ENCODE assay signal across 8 cellular contexts in the genomic region with DNA sequence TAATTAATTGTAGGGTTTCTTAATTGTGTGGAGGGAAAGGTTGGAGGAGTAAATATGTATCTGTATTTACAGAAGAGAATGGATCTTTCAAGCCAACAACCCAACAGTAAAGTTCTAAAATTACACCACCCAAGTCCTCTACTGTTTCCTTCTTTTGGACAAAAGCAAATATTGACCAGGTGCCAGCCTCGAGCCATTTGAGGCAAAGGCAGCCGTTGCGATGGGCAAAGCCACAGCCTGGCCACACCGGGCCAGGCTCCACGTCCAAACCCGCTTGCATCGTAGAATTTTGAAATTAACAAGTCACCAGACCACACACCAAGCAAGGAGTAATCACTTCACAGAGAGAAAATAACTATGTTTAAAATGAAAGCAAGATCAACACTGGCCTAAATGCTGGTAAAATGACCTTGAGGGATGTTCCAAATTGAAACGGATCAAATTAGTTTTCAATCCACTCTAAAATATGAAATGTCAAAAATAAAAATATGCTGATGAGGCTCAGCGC.
DNase-seq lines count a peak whose midpoint lies in the region; ATAC-seq and TF ChIP-seq lines count a peak whose summit lies in the region.
"Not testable (repeated sequence)": the region's sequence is repeated elsewhere in the genome, so short reads cannot be mapped to it uniquely, and the experiment has no call there.

No MANE protein-coding gene starts in this region.

- ATAC-seq in GM18502 (IDR thresholded peaks at IDR 0.05; ENCODE audit: poor library complexity, unreplicated experiment) (peak; percentile 11), GM21717 (IDR thresholded peaks at IDR 0.05; ENCODE audit: unreplicated experiment) (peak; percentile 20), HG02938 (IDR thresholded peaks at IDR 0.05; ENCODE audit: unreplicated experiment) (peak; percentile 20)

- peak overlapping the region; percentile 72 for H3K27ac Mint-ChIP-seq in activated CD4-positive, alpha-beta T cell treated with anti-CD3 and anti-CD28 coated beads, Interleukin-2, amount 10 ng/mL, durations not matched to agents 7 days and 5 days
- peak overlapping the region in 5 of 6 donors; percentile 35 to 83 (median 83) for H3K27ac Mint-ChIP-seq in immature natural killer cell

- TF ChIP-seq CTCF in NB4 (IDR thresholded peaks at IDR 0.05; ENCODE audit: low read depth, low read length); breast epithelium (IDR thresholded peaks at IDR 0.05); spleen (IDR thresholded peaks at IDR 0.05 in 8 of 11, conservative IDR thresholded peaks at IDR 0.05 in 3 of 11): not testable (repeated sequence)

- H3K36me3 ChIP-seq in breast epithelium, spleen: not testable (repeated sequence)

- POLR2A ChIA-PET in activated CD4-positive, alpha-beta T cell treated with anti-CD3 and anti-CD28 coated beads, Interleukin-2, amount 10 ng/mL, durations not matched to agents 7 days and 5 days (lab: Charles Lee) = not testable (repeated sequence)

- not testable (repeated sequence) for H3K4me1 ChIP-seq in breast epithelium
- peaks cover 0 to 14% (median 2%) of the 10 kb centered on the region in 6 donors for H3K4me1 ChIP-seq in spleen

- peak; percentile 4 for DNase-seq in NB4 (ENCODE audit: low read depth)
- DNase-seq in activated CD4-positive, alpha-beta T cell treated with anti-CD3 and anti-CD28 coated beads, Interleukin-2, amount 10 ng/mL, durations not matched to agents 7 days and 5 days; breast epithelium (ENCODE audit: low spot score in 2 of 2); immature natural killer cell; spleen: not testable (repeated sequence)

- intact Hi-C loops in breast epithelium (cut with DNase I; ENCODE audit: low total_unique reads); spleen (cut with DNase I; ENCODE audit: low total_unique reads): not testable (repeated sequence)

- 40 to 64% (median 43%) methylated on average over 1 to 5 of the region's 9 CpGs for WGBS in spleen, 5 donors

- TF ChIP-seq POLR2A in NB4 (IDR thresholded peaks at IDR 0.05; ENCODE audit: extremely low read depth, insufficient read length); breast epithelium (IDR thresholded peaks at IDR 0.05); spleen (IDR thresholded peaks at IDR 0.05): not testable (repeated sequence)

- H3K4me3 Mint-ChIP-seq in activated CD4-positive, alpha-beta T cell treated with anti-CD3 and anti-CD28 coated beads, Interleukin-2, amount 10 ng/mL, durations not matched to agents 7 days and 5 days = not testable (repeated sequence)
- H3K4me3 Mint-ChIP-seq in immature natural killer cell = peak overlapping the region; percentile 56 to 82 (median 73)

- not testable (repeated sequence) for H3K27me3 Mint-ChIP-seq in activated CD4-positive, alpha-beta T cell treated with anti-CD3 and anti-CD28 coated beads, Interleukin-2, amount 10 ng/mL, durations not matched to agents 7 days and 5 days; immature natural killer cell (ENCODE audit: low read depth in 3 of 3)

- H3K27me3 ChIP-seq in breast epithelium; spleen (replicated peaks in 1 of 7): not testable (repeated sequence)

- not testable (repeated sequence) for H3K36me3 Mint-ChIP-seq in activated CD4-positive, alpha-beta T cell treated with anti-CD3 and anti-CD28 coated beads, Interleukin-2, amount 10 ng/mL, durations not matched to agents 7 days and 5 days (ENCODE audit: low read depth); immature natural killer cell

- peak overlapping the region in 1 of 2 donors; percentile 57 for H3K27ac ChIP-seq in breast epithelium
- H3K27ac ChIP-seq in spleen = peak overlapping the region in 7 of 8 donors; percentile 41 to 77 (median 58)

- CTCF ChIA-PET in activated CD4-positive, alpha-beta T cell treated with anti-CD3 and anti-CD28 coated beads, Interleukin-2, amount 10 ng/mL, durations not matched to agents 7 days and 5 days (lab: Charles Lee) = not testable (repeated sequence)

- not testable (repeated sequence) for H3K9me3 Mint-ChIP-seq in activated CD4-positive, alpha-beta T cell treated with anti-CD3 and anti-CD28 coated beads, Interleukin-2, amount 10 ng/mL, durations not matched to agents 7 days and 5 days; immature natural killer cell

- peak overlapping the region; percentile 34 for H3K4me3 ChIP-seq in NB4 (ENCODE audit: low read depth, low read length)
- peak overlapping the region in 2 of 3 donors; percentile 18 to 29 for H3K4me3 ChIP-seq in breast epithelium
- peak overlapping the region in 1 of 8 donors; percentile 19 for H3K4me3 ChIP-seq in spleen

- H3K9me3 ChIP-seq in breast epithelium, spleen: not testable (repeated sequence)

- peaks cover 13% of the 10 kb centered on the region for H3K4me1 Mint-ChIP-seq in activated CD4-positive, alpha-beta T cell treated with anti-CD3 and anti-CD28 coated beads, Interleukin-2, amount 10 ng/mL, durations not matched to agents 7 days and 5 days
- H3K4me1 Mint-ChIP-seq in immature natural killer cell = not testable (repeated sequence)
